In the genomic region with DNA sequence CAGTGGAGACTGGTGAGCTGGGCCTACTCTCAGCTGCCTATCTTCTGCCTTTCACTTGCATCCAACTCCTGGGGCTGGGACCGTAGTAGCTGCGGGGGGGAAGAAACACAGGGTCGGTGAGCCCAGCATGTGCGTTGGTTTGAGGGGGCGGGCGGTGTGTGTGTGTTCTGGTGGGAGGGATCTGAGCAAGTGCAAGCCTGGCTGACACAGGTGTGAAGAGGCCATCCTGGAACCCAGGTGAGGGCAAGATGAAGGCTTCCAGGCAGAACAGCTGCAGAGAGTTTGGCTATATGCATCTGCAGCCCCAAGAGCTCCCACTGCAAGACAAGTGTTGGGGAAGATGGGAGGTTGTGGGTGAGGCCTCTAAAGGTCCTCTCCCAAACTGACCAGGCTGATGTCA, we compare ENCODE assay signal across 18 cellular contexts.
"Had no signal": no experiment of that assay in that cellular context is flagged by ENCODE, and none has a peak within 500 bp of the region (broad histone marks: within the 10 kb centered on the region; RNA-seq: fewer than 3 reads in every experiment).

No MANE protein-coding gene starts in this region.

- ATAC-seq: left colon; left lung; mucosa of descending colon; naive thymus-derived CD4-positive, alpha-beta T cell; natural killer cell treated with Interleukin-12 subunit alpha and Interleukin-12 subunit beta and Interleukin-15 and Interleukin-18, amount 100 ng/mL, for 72 hours; pancreas; stimulated activated effector memory CD8-positive, alpha-beta T cell treated with anti-CD3 and anti-CD28 coated beads, Interleukin-12 subunit alpha, Interleukin-12 subunit beta, amount 100 ng/mL, for 72 hours had no signal

- DNase-seq: heart left ventricle; hypothalamus; immature natural killer cell; kidney; left colon; left lung; mesendoderm; midbrain; mucosa of descending colon; naive thymus-derived CD4-positive, alpha-beta T cell; nucleus accumbens; pancreas; psoas muscle; stimulated activated CD4-positive, alpha-beta T cell treated with anti-CD3 and anti-CD28 coated beads, Interleukin-4, amount 100 ng/mL, for 24 hours; stimulated activated naive CD4-positive, alpha-beta T cell; uterus had no signal
